Comparison of ENCODE assay signal across 24 cellular contexts in the genomic region with DNA sequence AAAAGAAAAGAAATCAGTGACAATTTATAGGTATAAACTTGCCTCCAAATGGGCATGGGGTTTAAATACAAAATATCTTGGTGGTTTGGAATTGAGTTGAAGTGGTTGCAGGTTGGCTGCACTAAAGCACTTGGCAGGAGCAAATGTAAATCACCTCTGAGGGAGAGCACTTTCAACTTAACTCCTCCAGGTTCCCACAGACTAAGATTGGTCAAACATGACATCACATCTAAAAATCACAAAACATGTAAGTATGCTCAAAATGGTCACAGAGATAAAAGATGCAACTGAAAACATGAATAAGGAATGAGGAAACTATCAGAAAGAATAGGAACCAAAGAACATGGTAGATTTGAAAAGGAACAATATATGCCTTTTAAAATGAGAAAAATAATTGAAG.
"Had no signal": no experiment of that assay in that cellular context is flagged by ENCODE, and none has a peak within 500 bp of the region (broad histone marks: within the 10 kb centered on the region; RNA-seq: fewer than 3 reads in every experiment).

No MANE protein-coding gene starts in this region.

- DNase-seq: natural killer cell; occipital lobe; ovary; posterior cingulate gyrus; psoas muscle; right cardiac atrium; right lobe of liver; sigmoid colon; small intestine; stimulated activated CD4-positive, alpha-beta T cell treated with anti-CD3 and anti-CD28 coated beads, Interleukin-15, amount 100 ng/mL, for 24 hours; stimulated activated CD4-positive, alpha-beta T cell treated with anti-CD3 and anti-CD28 coated beads, Interleukin-2, amount 100 ng/mL, for 24 hours; stimulated activated CD4-positive, alpha-beta T cell treated with anti-CD3 and anti-CD28 coated beads, Interleukin-2, amount 100 ng/mL, for 48 hours; stimulated activated CD4-positive, alpha-beta T cell treated with anti-CD3 and anti-CD28 coated beads, Interleukin-4, amount 100 ng/mL, for 24 hours; stimulated activated naive B cell treated with anti-CD40 and anti-IgM and Interleukin-4, amounts not matched to agents 10 μg/mL and 1 μg/mL and 100 μg/mL, for 72 hours; stimulated activated naive CD4-positive, alpha-beta T cell treated with Interleukin-2 at 50 U/mL for 16 hours; stomach; thyroid gland; upper lobe of right lung; uterus had no signal

- H3K9me3 ChIP-seq: ovary, psoas muscle, right lobe of liver, sigmoid colon, stomach, thoracic aorta, thyroid gland, tibial nerve, upper lobe of right lung, uterus had no signal

- H3K4me2 ChIP-seq: neural progenitor cell had no signal

- H3K27me3 ChIP-seq: ovary, right lobe of liver, thyroid gland, upper lobe of right lung, uterus had no signal

- H3K36me3 ChIP-seq: neural progenitor cell, ovary, right lobe of liver, sigmoid colon, stomach, thoracic aorta, thyroid gland, tibial nerve, upper lobe of right lung, uterus had no signal

- H2AFZ ChIP-seq: neural progenitor cell, parathyroid adenoma had no signal

- H3K27ac ChIP-seq: neural progenitor cell, ovary, parathyroid adenoma, psoas muscle, right lobe of liver, sigmoid colon, stomach, thoracic aorta, thyroid gland, tibial nerve, upper lobe of right lung, uterus had no signal

- ATAC-seq: natural killer cell; psoas muscle; right cardiac atrium; right lobe of liver; stimulated activated effector memory CD8-positive, alpha-beta T cell treated with anti-CD3 and anti-CD28 coated beads, Interleukin-12 subunit alpha, Interleukin-12 subunit beta, amount 100 ng/mL, for 72 hours; stimulated activated naive B cell treated with anti-CD40 and anti-IgM and Interleukin-4, amounts not matched to agents 10 μg/mL and 1 μg/mL and 100 μg/mL, for 72 hours; upper lobe of right lung had no signal

- H3K4me1 ChIP-seq: neural progenitor cell, parathyroid adenoma, psoas muscle, right lobe of liver, sigmoid colon, stomach, tibial nerve, uterus had no signal

- H3K79me2 ChIP-seq: parathyroid adenoma had no signal

- H3K4me3 ChIP-seq: neural progenitor cell, ovary, psoas muscle, right lobe of liver, sigmoid colon, stomach, thoracic aorta, thyroid gland, tibial nerve, upper lobe of right lung, uterus had no signal
